Comparison of ENCODE assay signal across 21 cellular contexts in the genomic region with DNA sequence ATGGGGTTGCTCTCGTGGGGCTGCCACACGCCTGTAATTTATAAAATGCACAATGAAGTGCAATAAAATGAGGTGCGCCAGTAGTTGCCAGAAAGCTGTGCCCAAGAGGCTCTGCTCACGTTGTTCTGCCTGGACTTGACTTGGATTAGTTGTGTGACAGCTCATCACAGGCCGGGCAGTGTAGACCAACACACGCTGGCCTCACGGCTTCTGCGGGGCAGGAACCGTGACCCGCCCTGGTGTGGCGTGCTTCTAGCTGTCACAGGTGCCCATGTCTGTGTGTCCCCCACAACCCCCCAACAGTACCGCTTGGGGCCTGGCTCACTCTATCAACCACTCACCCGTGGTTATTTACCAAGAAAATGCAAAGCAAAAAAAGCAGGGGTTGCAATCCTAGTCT.
"Had no signal": no experiment of that assay in that cellular context is flagged by ENCODE, and none has a peak within 500 bp of the region (broad histone marks: within the 10 kb centered on the region; RNA-seq: fewer than 3 reads in every experiment).

No MANE protein-coding gene starts in this region.

- H3K27me3 ChIP-seq: body of pancreas, pancreas had no signal

- H3K27ac ChIP-seq: body of pancreas, pancreas, VCaP had no signal

- H3K27me3 Mint-ChIP-seq: activated CD4-positive, alpha-beta memory T cell treated with anti-CD3 and anti-CD28 coated beads, Interleukin-2, amount 10 ng/mL, durations not matched to agents 7 days and 5 days; activated CD4-positive, alpha-beta T cell treated with anti-CD3 and anti-CD28 coated beads for 36 hours; central memory CD8-positive, alpha-beta T cell; dendritic cell treated with granulocyte-macrophage colony-stimulating factor and Interleukin-4, amounts not matched to agents 40 ng/mL and 50 ng/mL, for 4 days; memory B cell had no signal

- H3K4me1 ChIP-seq: body of pancreas, pancreas had no signal

- DNase-seq: activated CD4-positive, alpha-beta memory T cell treated with anti-CD3 and anti-CD28 coated beads, Interleukin-2, amount 10 ng/mL, durations not matched to agents 7 days and 5 days; activated CD4-positive, alpha-beta T cell treated with anti-CD3 and anti-CD28 coated beads for 36 hours; activated CD8-positive, alpha-beta memory T cell treated with anti-CD3 and anti-CD28 coated beads, Interleukin-2, amount 50 U/mL, for 48 hours; activated naive CD4-positive, alpha-beta T cell treated with anti-CD3 and anti-CD28 coated beads for 36 hours; amniotic stem cell; erythroblast; immature natural killer cell; left colon; RPMI8226; stimulated activated CD4-positive, alpha-beta T cell treated with anti-CD3 and anti-CD28 coated beads, Interleukin-12 subunit alpha, Interleukin-12 subunit beta, amount 100 ng/mL, for 4 hours; stimulated activated CD4-positive, alpha-beta T cell treated with anti-CD3 and anti-CD28 coated beads, Interleukin-4, amount 100 ng/mL, for 1 hour; stimulated activated CD8-positive, alpha-beta memory T cell treated with anti-CD3 and anti-CD28 coated beads, Interleukin-4, amount 100 ng/mL, for 48 hours; stimulated activated naive CD8-positive, alpha-beta T cell treated with anti-CD3 and anti-CD28 coated beads, Interleukin-15, Interleukin-2, amounts not matched to agents 100 U/mL and 50 U/mL, for 24 hours; T1000 had no signal

- H3K9me3 Mint-ChIP-seq: dendritic cell treated with granulocyte-macrophage colony-stimulating factor and Interleukin-4, amounts not matched to agents 40 ng/mL and 50 ng/mL, for 4 days had no signal

- H3K4me1 Mint-ChIP-seq: activated CD4-positive, alpha-beta memory T cell treated with anti-CD3 and anti-CD28 coated beads, Interleukin-2, amount 10 ng/mL, durations not matched to agents 7 days and 5 days; activated CD4-positive, alpha-beta T cell treated with anti-CD3 and anti-CD28 coated beads for 36 hours; immature natural killer cell; memory B cell; neural crest cell had no signal

- H3K36me3 ChIP-seq: pancreas had no signal

- H3K4me3 ChIP-seq: body of pancreas, pancreas had no signal

- H3K27ac Mint-ChIP-seq: activated CD4-positive, alpha-beta memory T cell treated with anti-CD3 and anti-CD28 coated beads, Interleukin-2, amount 10 ng/mL, durations not matched to agents 7 days and 5 days; activated CD4-positive, alpha-beta T cell treated with anti-CD3 and anti-CD28 coated beads for 36 hours; activated naive CD4-positive, alpha-beta T cell treated with anti-CD3 and anti-CD28 coated beads for 36 hours; dendritic cell treated with granulocyte-macrophage colony-stimulating factor and Interleukin-4, amounts not matched to agents 40 ng/mL and 50 ng/mL, for 4 days; memory B cell had no signal

- H3K4me3 Mint-ChIP-seq: activated CD4-positive, alpha-beta memory T cell treated with anti-CD3 and anti-CD28 coated beads, Interleukin-2, amount 10 ng/mL, durations not matched to agents 7 days and 5 days; activated CD4-positive, alpha-beta T cell treated with anti-CD3 and anti-CD28 coated beads for 36 hours; activated naive CD4-positive, alpha-beta T cell treated with anti-CD3 and anti-CD28 coated beads for 36 hours; central memory CD8-positive, alpha-beta T cell; dendritic cell treated with granulocyte-macrophage colony-stimulating factor and Interleukin-4, amounts not matched to agents 40 ng/mL and 50 ng/mL, for 4 days; immature natural killer cell; memory B cell; neural crest cell had no signal

- ATAC-seq: activated CD4-positive, alpha-beta T cell treated with anti-CD3 and anti-CD28 coated beads for 36 hours; body of pancreas; left colon; pancreas; stimulated activated naive CD8-positive, alpha-beta T cell treated with anti-CD3 and anti-CD28 coated beads, Interleukin-15, Interleukin-2, amounts not matched to agents 100 U/mL and 50 U/mL, for 24 hours had no signal

- H3K9me3 ChIP-seq: body of pancreas, pancreas had no signal
